In the genomic region with DNA sequence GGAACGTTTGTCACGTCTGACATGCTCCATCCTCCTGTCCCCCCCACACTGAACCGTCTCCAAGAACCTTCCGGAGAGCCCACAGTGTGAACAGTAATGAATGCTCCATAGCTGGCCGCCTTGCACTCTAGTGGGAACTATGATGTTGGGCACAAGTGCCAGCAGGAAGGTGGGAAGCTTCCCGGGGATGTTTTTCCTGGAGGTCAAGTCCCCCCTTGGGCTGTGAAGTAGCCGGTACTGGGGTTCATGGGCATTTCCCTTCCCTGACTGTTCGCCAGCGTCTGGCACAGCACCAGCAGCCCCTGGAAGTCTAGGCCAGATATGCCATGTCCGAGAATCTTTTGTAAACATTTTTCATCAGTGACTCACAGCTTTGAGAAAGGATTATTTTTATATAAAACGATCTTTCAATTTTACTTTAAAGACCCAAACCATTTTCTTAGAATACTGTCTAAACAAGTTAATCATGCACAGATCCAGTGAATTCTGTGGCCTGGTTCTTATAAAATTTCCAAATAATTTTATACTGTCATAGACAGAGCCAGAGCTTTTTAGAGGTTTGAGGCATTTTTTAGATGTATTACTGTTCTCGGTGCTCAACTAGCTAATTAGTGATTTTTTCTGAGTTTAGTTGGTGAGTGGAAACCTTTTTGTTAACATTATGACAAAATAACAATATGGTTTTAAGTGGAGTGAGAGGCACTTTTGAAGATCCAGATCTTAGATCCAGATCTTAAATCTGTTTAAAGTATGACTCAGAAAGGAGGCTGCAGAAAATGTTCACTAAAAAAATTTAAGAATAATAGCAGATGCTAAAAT, we compare ENCODE assay signal across 11 cellular contexts. TPM values are rescaled to one million over a fixed set of nuclear protein-coding genes. Genes with fewer than 3 reads are reported as not detected.
A peak's percentile ranks its signal among the peaks of the same experiment; 100 is the strongest.
DNase-seq lines count a peak whose midpoint lies in the region; ATAC-seq, FAIRE-seq and TF ChIP-seq lines count a peak whose summit lies in the region.
"Had no signal": no experiment of that assay in that cellular context is flagged by ENCODE, and none has a peak within 500 bp of the region (broad histone marks: within the 10 kb centered on the region; RNA-seq: fewer than 3 reads in every experiment).

No MANE protein-coding gene starts in this region.

- H3K9me2 ChIP-seq in GM23248 (ENCODE audit: insufficient read depth): no peaks in the 10 kb centered on the region

- H3K27me3 ChIP-seq in GM23248 (replicated peaks; ENCODE audit: insufficient read depth) (no peaks in the 10 kb centered on the region), astrocyte (ENCODE audit: insufficient read depth, low read length) (no peaks in the 10 kb centered on the region), right cardiac atrium (ENCODE audit: control insufficient read depth, insufficient read depth) (no peaks in the 10 kb centered on the region)

- peaks cover 70% of the 10 kb centered on the region for H3K4me1 ChIP-seq in GM23248 (ENCODE audit: insufficient read depth)
- H3K4me1 ChIP-seq in astrocyte (ENCODE audit: insufficient read depth, low read length): peaks cover 58% of the 10 kb centered on the region
- H3K4me1 ChIP-seq in right cardiac atrium (ENCODE audit: control insufficient read depth, insufficient read depth, low read length): peaks cover 29% of the 10 kb centered on the region

- H4K20me1 ChIP-seq in GM23248 (ENCODE audit: insufficient read depth) (no peaks in the 10 kb centered on the region), astrocyte (ENCODE audit: insufficient read depth, low read length) (peaks cover 33% of the 10 kb centered on the region)

- H3K9me3 Mint-ChIP-seq in astrocyte (ENCODE audit: unreplicated experiment): no peaks in the 10 kb centered on the region
- H3K9me3 Mint-ChIP-seq in activated CD4-positive, alpha-beta memory T cell treated with anti-CD3 and anti-CD28 coated beads, Interleukin-2, amount 10 ng/mL, durations not matched to agents 7 days and 5 days: no peaks in the 10 kb centered on the region

- H3K36me3 Mint-ChIP-seq in astrocyte (ENCODE audit: low read depth, unreplicated experiment): peaks cover 3% of the 10 kb centered on the region
- no peaks in the 10 kb centered on the region for H3K36me3 Mint-ChIP-seq in activated CD4-positive, alpha-beta memory T cell treated with anti-CD3 and anti-CD28 coated beads, Interleukin-2, amount 10 ng/mL, durations not matched to agents 7 days and 5 days (ENCODE audit: low read depth)

- H3F3A ChIP-seq in GM23248 (ENCODE audit: insufficient read depth): peaks cover 84% of the 10 kb centered on the region

- peak overlapping the region; percentile 61 for H3K4me3 ChIP-seq in GM23248
- H3K4me3 ChIP-seq in astrocyte (ENCODE audit: insufficient read depth, low read depth, low read length): peak overlapping the region; percentile 51
- H3K4me3 ChIP-seq in right cardiac atrium (ENCODE audit: low read length): peak overlapping the region; percentile 3
- H3K4me3 ChIP-seq in skeletal muscle cell (ENCODE audit: low read depth, low read length): peak overlapping the region; percentile 27
- H3K4me3 ChIP-seq: GM12878 had no signal

- no peak overlapping the region for H2AFZ ChIP-seq in GM23248
- no peak overlapping the region for H2AFZ ChIP-seq in astrocyte (ENCODE audit: low read depth, low read length)

- H3K27ac Mint-ChIP-seq in astrocyte (ENCODE audit: unreplicated experiment): peak overlapping the region; percentile 98
- H3K27ac Mint-ChIP-seq in activated CD4-positive, alpha-beta memory T cell treated with anti-CD3 and anti-CD28 coated beads, Interleukin-2, amount 10 ng/mL, durations not matched to agents 7 days and 5 days: no peak overlapping the region

- H3K79me2 ChIP-seq in GM23248 (ENCODE audit: insufficient read depth) (peaks cover 74% of the 10 kb centered on the region), astrocyte (ENCODE audit: insufficient read depth, low read length) (peaks cover 77% of the 10 kb centered on the region)

- intact Hi-C loops in right cardiac atrium (cut with DNase I): no loop called here

- WGBS in GM23248 (ENCODE audit: low coverage in 1 of 2, low lambda C conversion rate in 2 of 2, missing lambda C conversion rate in 2 of 2), 2 experiments: 1% methylated on average over 12 of the region's 12 CpGs
- 20% methylated on average over 12 of the region's 12 CpGs for WGBS in right cardiac atrium

- H3K9ac ChIP-seq in GM23248: peak overlapping the region; percentile 79
- H3K9ac ChIP-seq in astrocyte (ENCODE audit: low read length): peak overlapping the region; percentile 90

- CTCF ChIA-PET in activated CD4-positive, alpha-beta memory T cell treated with anti-CD3 and anti-CD28 coated beads, Interleukin-2, amount 10 ng/mL, durations not matched to agents 7 days and 5 days (lab: Charles Lee): interaction anchor here (1.7 kb wide), 1 partner anchor 15 kb away, joined by 3 read pairs; no protein-coding TSS in a partner anchor

- POLR2A ChIA-PET in activated CD4-positive, alpha-beta memory T cell treated with anti-CD3 and anti-CD28 coated beads, Interleukin-2, amount 10 ng/mL, durations not matched to agents 7 days and 5 days (lab: Charles Lee): no interaction called here

- no peak for FAIRE-seq in astrocyte (lab: Jason Lieb, UNC)
- FAIRE-seq: GM12878 had no signal

- DNase-seq in GM23248 (peak; percentile 79), astrocyte (ENCODE audit: low read depth) (peak; percentile 77), right cardiac atrium (peak; percentile 72 to 87 (median 87)), skeletal muscle cell (ENCODE audit: low read depth) (no peak), DMS53 (lab: John Stamatoyannopoulos, UW) (no peak)
- no peak for DNase-seq in activated CD4-positive, alpha-beta memory T cell treated with anti-CD3 and anti-CD28 coated beads, Interleukin-2, amount 10 ng/mL, durations not matched to agents 7 days and 5 days
- DNase-seq: activated T-cell treated with anti-CD3 and anti-CD28 coated beads for 4 hours, MM.1S had no signal

- H3K4me2 ChIP-seq in GM23248 (ENCODE audit: unreplicated experiment) (peak overlapping the region; percentile 84), astrocyte (ENCODE audit: low read length) (peak overlapping the region; percentile 85)

- no peak for TF ChIP-seq CTCF in astrocyte (IDR thresholded peaks at IDR 0.05; ENCODE audit: insufficient read depth, low read depth, low read length)

- H3K27ac ChIP-seq in GM23248 (peak overlapping the region; percentile 96), astrocyte (ENCODE audit: low read depth, low read length) (peak overlapping the region; percentile 99), right cardiac atrium (ENCODE audit: low read length) (peak overlapping the region; percentile 98)

- no peaks in the 10 kb centered on the region for H3K9me3 ChIP-seq in GM23248 (ENCODE audit: low read depth)
- no peaks in the 10 kb centered on the region for H3K9me3 ChIP-seq in astrocyte (ENCODE audit: insufficient read depth, low read depth, low read length)
- no peaks in the 10 kb centered on the region for H3K9me3 ChIP-seq in right cardiac atrium (ENCODE audit: control insufficient read depth, low read length)

- H3K4me1 Mint-ChIP-seq in astrocyte (ENCODE audit: low read depth, unreplicated experiment): peaks cover 63% of the 10 kb centered on the region
- H3K4me1 Mint-ChIP-seq in activated CD4-positive, alpha-beta memory T cell treated with anti-CD3 and anti-CD28 coated beads, Interleukin-2, amount 10 ng/mL, durations not matched to agents 7 days and 5 days: peaks cover 7% of the 10 kb centered on the region

- H3K27me3 Mint-ChIP-seq in astrocyte (ENCODE audit: low read depth, unreplicated experiment): no peaks in the 10 kb centered on the region
- no peaks in the 10 kb centered on the region for H3K27me3 Mint-ChIP-seq in activated CD4-positive, alpha-beta memory T cell treated with anti-CD3 and anti-CD28 coated beads, Interleukin-2, amount 10 ng/mL, durations not matched to agents 7 days and 5 days

- peak; percentile 55 to 66 for ATAC-seq in right cardiac atrium
- ATAC-seq in GM18907 (IDR thresholded peaks at IDR 0.05; ENCODE audit: unreplicated experiment): no peak
- ATAC-seq in HG02840 (IDR thresholded peaks at IDR 0.05; ENCODE audit: low FRiP score, unreplicated experiment): no peak
- ATAC-seq: GM12878 had no signal

- in situ Hi-C loops in GM23248 (cut with MboI): no loop called here

- peak overlapping the region; percentile 69 for H3K4me3 Mint-ChIP-seq in astrocyte (ENCODE audit: unreplicated experiment)
- H3K4me3 Mint-ChIP-seq in activated CD4-positive, alpha-beta memory T cell treated with anti-CD3 and anti-CD28 coated beads, Interleukin-2, amount 10 ng/mL, durations not matched to agents 7 days and 5 days: no peak overlapping the region

- H3K36me3 ChIP-seq in GM23248 (ENCODE audit: low read depth) (no peaks in the 10 kb centered on the region), astrocyte (ENCODE audit: insufficient read depth, low read length) (no peaks in the 10 kb centered on the region)

RNA-seq across cellular contexts. Expression of gene ABL1, which starts 11.6 kb away (rescaled TPM):
- 66.1 and 68.2 TPM in 2 replicates for total RNA-seq in GM23248 (2014; rRNA removed; shearing (Covaris generic))
- polyA plus RNA-seq in GM23248 (2016; fragmentation: Nextera tagmentation; extraction: Ambion mirVana) (22.0 and 22.9 TPM in 2 replicates), right cardiac atrium (21.7 TPM)
- total RNA-seq in astrocyte (113 and 117 TPM in 2 replicates), right cardiac atrium (10 to 100 TPM; 32.9 to 48.2 (median 41.9) TPM)
- 10 to 100 TPM; 30.8 to 31.4 TPM for total RNA-seq in activated CD4-positive, alpha-beta memory T cell treated with anti-CD3 and anti-CD28 coated beads, Interleukin-2, amount 10 ng/mL, durations not matched to agents 7 days and 5 days

RNA-seq across cellular contexts. Expression of gene QRFP, which starts 49.9 kb away (rescaled TPM):
- not detected in 2 replicates for total RNA-seq in GM23248 (2014; rRNA removed; shearing (Covaris generic))
- 0.18 and 0.53 TPM in 2 replicates for polyA plus RNA-seq in GM23248 (2016; fragmentation: Nextera tagmentation; extraction: Ambion mirVana)
- not detected in 2 replicates for total RNA-seq in astrocyte
- total RNA-seq in right cardiac atrium: not detected
- polyA plus RNA-seq in right cardiac atrium: 0.05 TPM
- not detected for total RNA-seq in activated CD4-positive, alpha-beta memory T cell treated with anti-CD3 and anti-CD28 coated beads, Interleukin-2, amount 10 ng/mL, durations not matched to agents 7 days and 5 days
- total RNA-seq: GM12878 had no signal
- polyA plus RNA-seq: GM12878 had no signal

Comparison
In these comparisons a context has a peak if more than half of its experiments do, and no peak if none do; other contexts are left out.
1. DNase-seq: peak in GM23248 (single experiment), astrocyte (single experiment) and right cardiac atrium (3 of 3); none in skeletal muscle cell (single experiment), DMS53 (single experiment) and activated CD4-positive, alpha-beta memory T cell treated with anti-CD3 and anti-CD28 coated beads, Interleukin-2, amount 10 ng/mL, durations not matched to agents 7 days and 5 days (single experiment).
2. H3K4me3 ChIP-seq: peak in every context shown above with its lines; median percentile 61 in GM23248; 51 in astrocyte; 27 in skeletal muscle cell; 3 in right cardiac atrium.
3. ATAC-seq: peak in right cardiac atrium (2 of 2); none in GM18907 (single experiment) and HG02840 (single experiment).
4. Peak in every context shown above with its lines, with median percentiles within 50 percentile points of each other: H3K27ac ChIP-seq.